9 cellular contexts compared by ENCODE assay signal in the genomic region with DNA sequence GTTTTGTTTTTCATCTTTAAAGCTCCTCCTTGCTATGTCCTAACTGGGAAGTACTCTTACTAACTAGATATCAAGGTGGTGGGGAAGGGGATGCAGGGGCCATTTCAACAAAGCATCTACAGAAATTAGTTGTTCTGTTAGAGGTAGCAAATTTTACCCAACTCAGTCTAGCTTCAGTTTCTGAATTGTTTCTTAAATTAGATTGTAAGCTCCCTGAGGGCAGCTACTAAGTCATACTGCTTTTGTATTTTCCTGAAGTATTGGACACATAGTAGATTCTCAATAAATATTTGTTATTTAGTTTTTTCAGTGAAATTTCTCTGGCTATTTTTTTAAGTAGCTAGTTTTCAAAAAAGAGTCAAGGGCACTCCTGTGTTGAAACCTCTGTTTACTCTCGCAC. TPM values are rescaled to one million over a fixed set of nuclear protein-coding genes. Genes with fewer than 3 reads are reported as not detected.
DNase-seq lines count a peak whose midpoint lies in the region; ATAC-seq and TF ChIP-seq lines count a peak whose summit lies in the region.
"Had no signal": no experiment of that assay in that cellular context is flagged by ENCODE, and none has a peak within 500 bp of the region (broad histone marks: within the 10 kb centered on the region; RNA-seq: fewer than 3 reads in every experiment).

No MANE protein-coding gene starts in this region.

- H3K4me3 ChIP-seq in fibroblast of villous mesenchyme (ENCODE audit: low read depth, low read length) (peak overlapping the region; percentile 89), neuronal stem cell (ENCODE audit: low read length in 2 of 2) (peak overlapping the region in 1 of 2 donors; percentile 96)

- peaks cover 0 to 6% of the 10 kb centered on the region in 2 donors for H3K9me3 ChIP-seq in neuronal stem cell (replicated peaks in 1 of 2; ENCODE audit: control insufficient read depth in 2 of 2, insufficient read depth in 1 of 2, low read depth in 1 of 2, low read length in 2 of 2)

- H3K79me1 ChIP-seq in neuronal stem cell (ENCODE audit: low read depth, low read length) = peaks cover 2% of the 10 kb centered on the region

- no peak overlapping the region for H2BK5ac ChIP-seq in neuronal stem cell (ENCODE audit: low read length)

- H3K4ac ChIP-seq in neuronal stem cell (ENCODE audit: low read length) = no peak overlapping the region

- H3K14ac ChIP-seq in neuronal stem cell (ENCODE audit: low read length) = no peak overlapping the region

- peak overlapping the region; percentile 90 for H3K4me3 Mint-ChIP-seq in T-helper 2 cell treated with Interferon-gamma antibody and Interleukin-4, amounts not matched to agents 5 μg/mL and 100 μg/mL, for 36 hours
- H3K4me3 Mint-ChIP-seq in stimulated activated naive B cell treated with anti-CD40 and anti-IgM and Interleukin-4, amounts not matched to agents 10 μg/mL and 1 μg/mL and 100 μg/mL, for 72 hours = peak overlapping the region; percentile 95 to 96

- H2BK120ac ChIP-seq in neuronal stem cell (ENCODE audit: low read depth, low read length) = no peak overlapping the region

- no peak overlapping the region for H3K9ac ChIP-seq in neuronal stem cell (ENCODE audit: low read depth, low read length, poor library complexity)

- H3K4me1 ChIP-seq in neuronal stem cell (ENCODE audit: control insufficient read depth in 2 of 2, insufficient read depth in 1 of 2, low read depth in 1 of 2, low read length in 2 of 2) = peaks cover 4 to 7% of the 10 kb centered on the region in 2 donors

- no peak overlapping the region for H4K91ac ChIP-seq in neuronal stem cell (ENCODE audit: low read depth, low read length, poor library complexity)

- H3K27me3 ChIP-seq in neuronal stem cell (ENCODE audit: control insufficient read depth in 3 of 3, insufficient read depth in 3 of 3, low read depth in 1 of 3, low read length in 3 of 3) = no peaks in the 10 kb centered on the region

- no peak overlapping the region for H3K18ac ChIP-seq in neuronal stem cell (ENCODE audit: low read length)

- H3K27ac Mint-ChIP-seq in T-helper 2 cell treated with Interferon-gamma antibody and Interleukin-4, amounts not matched to agents 5 μg/mL and 100 μg/mL, for 36 hours = peak overlapping the region; percentile 91
- H3K27ac Mint-ChIP-seq in stimulated activated naive B cell treated with anti-CD40 and anti-IgM and Interleukin-4, amounts not matched to agents 10 μg/mL and 1 μg/mL and 100 μg/mL, for 72 hours = peak overlapping the region; percentile 99

- H4K8ac ChIP-seq in neuronal stem cell (ENCODE audit: low read depth, low read length) = no peak overlapping the region

- H3K9me3 Mint-ChIP-seq in T-helper 2 cell treated with Interferon-gamma antibody and Interleukin-4, amounts not matched to agents 5 μg/mL and 100 μg/mL, for 36 hours = peaks cover 8% of the 10 kb centered on the region
- H3K9me3 Mint-ChIP-seq in stimulated activated naive B cell treated with anti-CD40 and anti-IgM and Interleukin-4, amounts not matched to agents 10 μg/mL and 1 μg/mL and 100 μg/mL, for 72 hours = no peaks in the 10 kb centered on the region

- H3K27me3 Mint-ChIP-seq in T-helper 2 cell treated with Interferon-gamma antibody and Interleukin-4, amounts not matched to agents 5 μg/mL and 100 μg/mL, for 36 hours (ENCODE audit: low read depth) = no peaks in the 10 kb centered on the region
- no peaks in the 10 kb centered on the region for H3K27me3 Mint-ChIP-seq in stimulated activated naive B cell treated with anti-CD40 and anti-IgM and Interleukin-4, amounts not matched to agents 10 μg/mL and 1 μg/mL and 100 μg/mL, for 72 hours

- H3K27ac ChIP-seq in VCaP = peak overlapping the region; percentile 100; the same call in 1 of the 2 replicates
- H3K27ac ChIP-seq in neuronal stem cell (replicated peaks; ENCODE audit: low read length) = no peak overlapping the region

- no peak overlapping the region for H2AFZ ChIP-seq in neuronal stem cell (ENCODE audit: low read length)

- H3K4me2 ChIP-seq in neuronal stem cell (ENCODE audit: insufficient read depth, low read length, poor library complexity, severe bottlenecking) = no peak overlapping the region

- H3K4me1 Mint-ChIP-seq in T-helper 2 cell treated with Interferon-gamma antibody and Interleukin-4, amounts not matched to agents 5 μg/mL and 100 μg/mL, for 36 hours (ENCODE audit: low read depth) = peaks cover 58% of the 10 kb centered on the region
- H3K4me1 Mint-ChIP-seq in stimulated activated naive B cell treated with anti-CD40 and anti-IgM and Interleukin-4, amounts not matched to agents 10 μg/mL and 1 μg/mL and 100 μg/mL, for 72 hours = peaks cover 32 to 73% of the 10 kb centered on the region in 2 donors

- H2BK12ac ChIP-seq in neuronal stem cell (ENCODE audit: low read length) = no peak overlapping the region

- peaks cover 18 to 69% of the 10 kb centered on the region in 2 donors for H3K36me3 ChIP-seq in neuronal stem cell (replicated peaks in 1 of 2; ENCODE audit: control insufficient read depth in 2 of 2, insufficient read depth in 2 of 2, low read length in 2 of 2)

- WGBS in neuronal stem cell (ENCODE audit: extremely low coverage in 2 of 2, insufficient read length in 2 of 2, insufficient replicate concordance in 1 of 2), 2 donors = no CpG with 5 or more reads among the region's 1 CpG

- H3K36me3 Mint-ChIP-seq in T-helper 2 cell treated with Interferon-gamma antibody and Interleukin-4, amounts not matched to agents 5 μg/mL and 100 μg/mL, for 36 hours (ENCODE audit: low read depth) = peaks cover 68% of the 10 kb centered on the region
- H3K36me3 Mint-ChIP-seq in stimulated activated naive B cell treated with anti-CD40 and anti-IgM and Interleukin-4, amounts not matched to agents 10 μg/mL and 1 μg/mL and 100 μg/mL, for 72 hours = peaks cover 43 to 62% of the 10 kb centered on the region in 2 donors

- DNase-seq in T-helper 2 cell treated with Interferon-gamma antibody and Interleukin-4, amounts not matched to agents 5 μg/mL and 100 μg/mL, for 36 hours (ENCODE audit: low spot score) = no peak
- DNase-seq in T-helper 2 cell (no peak), fibroblast of villous mesenchyme (ENCODE audit: low read depth) (peak; percentile 8), neuronal stem cell (ENCODE audit: low spot score) (no peak), T1000 (lab: John Stamatoyannopoulos, UW) (no peak)
- no peak for DNase-seq in stimulated activated naive B cell treated with anti-CD40 and anti-IgM and Interleukin-4, amounts not matched to agents 10 μg/mL and 1 μg/mL and 100 μg/mL, for 72 hours

- no peak for ATAC-seq in stimulated activated naive B cell treated with anti-CD40 and anti-IgM and Interleukin-4, amounts not matched to agents 10 μg/mL and 1 μg/mL and 100 μg/mL, for 72 hours (replicated peaks)
- ATAC-seq in HG03439 (IDR thresholded peaks at IDR 0.05; ENCODE audit: unreplicated experiment) = no peak

- no peak overlapping the region for H2AK5ac ChIP-seq in neuronal stem cell (ENCODE audit: low read depth, low read length)

- H3K23ac ChIP-seq in neuronal stem cell (ENCODE audit: low read depth, low read length, poor library complexity) = no peak overlapping the region

- TF ChIP-seq CTCF in VCaP (conservative IDR thresholded peaks at IDR 0.05) = no peak
- no peak for TF ChIP-seq CTCF in fibroblast of villous mesenchyme (IDR thresholded peaks at IDR 0.05; ENCODE audit: insufficient read depth, low read depth, low read length)

- H2BK15ac ChIP-seq in neuronal stem cell (ENCODE audit: low read length) = no peak overlapping the region

RNA-seq across cellular contexts. Expression of gene UBAP2L, which starts 1.8 kb away (rescaled TPM):
- 79.6 and 126 TPM in 2 replicates for total RNA-seq in fibroblast of villous mesenchyme
- 156 TPM for polyA plus RNA-seq in neuronal stem cell (2013, experiment 1 of 2)
- 157 TPM for polyA plus RNA-seq in neuronal stem cell (2013, experiment 2 of 2)

RNA-seq across cellular contexts. Expression of gene CFAP141, which starts 16.4 kb away (rescaled TPM):
- total RNA-seq in fibroblast of villous mesenchyme = not detected in 2 replicates
- polyA plus RNA-seq in neuronal stem cell (2013, experiment 1 of 2) = not detected
- 0.24 TPM for polyA plus RNA-seq in neuronal stem cell (2013, experiment 2 of 2)
- total RNA-seq: activated CD8-positive, alpha-beta memory T cell treated with anti-CD3 and anti-CD28 coated beads for 36 hours had no signal

RNA-seq across cellular contexts. Expression of gene TPM3, which starts 30.6 kb away (rescaled TPM):
- total RNA-seq in fibroblast of villous mesenchyme = 333 and 503 TPM in 2 replicates
- polyA plus RNA-seq in neuronal stem cell (2013, experiment 1 of 2) = 202 TPM
- polyA plus RNA-seq in neuronal stem cell (2013, experiment 2 of 2) = 205 TPM

RNA-seq across cellular contexts. Expression of gene HAX1, which starts 49.9 kb away (rescaled TPM):
- 153 and 165 TPM in 2 replicates for total RNA-seq in fibroblast of villous mesenchyme
- 56.1 TPM for polyA plus RNA-seq in neuronal stem cell (2013, experiment 1 of 2)
- 53.9 TPM for polyA plus RNA-seq in neuronal stem cell (2013, experiment 2 of 2)
